ENCODE assay signal across 27 cellular contexts in genomic region chr19:39099341-39099740, GRCh38. TPM values are rescaled to one million over a fixed set of nuclear protein-coding genes. Genes with fewer than 3 reads are reported as not detected.
DNase-seq lines count a peak whose midpoint lies in the region; ATAC-seq and TF ChIP-seq lines count a peak whose summit lies in the region.
"Had no signal": no experiment of that assay in that cellular context is flagged by ENCODE, and none has a peak within 500 bp of the region (broad histone marks: within the 10 kb centered on the region; RNA-seq: fewer than 3 reads in every experiment).

No MANE protein-coding gene starts in this region.

- POLR2A ChIA-PET in WTC11 (lab: Charles Lee), result no interaction called here

- H3K4me1 Mint-ChIP-seq in WTC11, result no peaks in the 10 kb centered on the region

- H3K9me3 Mint-ChIP-seq in WTC11, result peaks cover 18% of the 10 kb centered on the region

- H3K27ac ChIP-seq in iPS-20b (ENCODE audit: low read length), result no peak overlapping the region
- H3K27ac ChIP-seq: 22Rv1, BLaER1, HL-60, Peyer's patch, SK-N-MC had no signal

- no peak overlapping the region for H3K27ac Mint-ChIP-seq in WTC11
- H3K27ac Mint-ChIP-seq: CD4-positive, CD25-positive, alpha-beta regulatory T cell had no signal

- no peaks in the 10 kb centered on the region for H3K4me1 ChIP-seq in iPS-20b (ENCODE audit: insufficient read depth, low read length)

- ATAC-seq in WTC11, result no peak
- ATAC-seq: HCT116, K562 had no signal

- H3K4me3 Mint-ChIP-seq in WTC11, result peak overlapping the region; percentile 66
- H3K4me3 Mint-ChIP-seq: CD4-positive, CD25-positive, alpha-beta regulatory T cell had no signal

- no peak for TF ChIP-seq CTCF in WTC11 (IDR thresholded peaks at IDR 0.05)

- no peaks in the 10 kb centered on the region for H3K36me3 ChIP-seq in iPS-20b (ENCODE audit: insufficient read depth, low read depth, low read length)
- H3K36me3 ChIP-seq: BLaER1, Peyer's patch had no signal

- H3K9ac ChIP-seq in iPS-20b (ENCODE audit: low read depth, low read length), result no peak overlapping the region
- H3K9ac ChIP-seq: BLaER1 had no signal

- CTCF ChIA-PET in WTC11 (lab: Charles Lee), result interaction anchor here (1.4 to 2.1 kb wide), 2 partner anchors 15 to 48 kb away, joined by 6 to 16 read pairs; partner anchors contain the start of gene ACP7

- H3K27me3 ChIP-seq in iPS-20b (ENCODE audit: insufficient read depth, low read length), result peaks cover 27% of the 10 kb centered on the region
- H3K27me3 ChIP-seq: BLaER1, Peyer's patch had no signal

- no peaks in the 10 kb centered on the region for H3K9me3 ChIP-seq in iPS-20b (ENCODE audit: insufficient read depth, low read depth, low read length)
- H3K9me3 ChIP-seq: Peyer's patch had no signal

- H3K27me3 Mint-ChIP-seq in WTC11 (ENCODE audit: low read depth), result peaks cover 55% of the 10 kb centered on the region

- DNase-seq in NCI-H2227 (lab: John Stamatoyannopoulos, UW; ENCODE audit: unreplicated experiment) (peak; percentile 80), NCI-H2227 treated with DMSO at 0.1 percent for 48 hours (lab: John Stamatoyannopoulos, UW) (no peak), WTC11 (ENCODE audit: low spot score) (no peak), SW 1271 (lab: John Stamatoyannopoulos, UW) (no peak), SHP77 treated with DMSO at 0.1 percent for 48 hours (lab: John Stamatoyannopoulos, UW) (no peak)
- DNase-seq in activated effector memory CD4-positive, alpha-beta T cell treated with Interleukin-2 at 50 U/mL for 16 hours, result no peak
- DNase-seq: CD4-positive, CD25-positive, alpha-beta regulatory T cell; DMS153; DND-41; Kasumi-1; NCI-H1092 treated with DMSO at 0.1 percent for 48 hours; NCI-H1436; NCI-H187; NCI-H2081 treated with DMSO at 0.1 percent for 48 hours; NCI-H510A; NCI-H69; Peyer's patch; SIG-M5 had no signal

- H3K36me3 Mint-ChIP-seq in WTC11, result peaks cover 5% of the 10 kb centered on the region
- H3K36me3 Mint-ChIP-seq: CD4-positive, CD25-positive, alpha-beta regulatory T cell had no signal

- H3K4me3 ChIP-seq in iPS-20b (ENCODE audit: low read length), result peak overlapping the region; percentile 59; the same call in 1 of the 2 replicates
- H3K4me3 ChIP-seq: BLaER1, K562, Peyer's patch, SK-N-MC had no signal

TF ChIP-seq in WTC11, 78 proteins besides CTCF, POLR2A, EP300 and RAD21:
- TF ChIP-seq NFYB (CRISPR knock-in tag; conservative IDR thresholded peaks at IDR 0.05; ENCODE audit: low read depth) (no peak), PRDM15 (CRISPR knock-in tag; IDR thresholded peaks at IDR 0.05) (no peak)
TF ChIP-seq in WTC11: peak in this region for 0.

RNA-seq across cellular contexts. Expression of gene ACP7, which starts 15.2 kb away (rescaled TPM):
- 0.09 to 0.11 TPM (median 0.11 TPM) in 3 replicates for total RNA-seq in WTC11 (2021)
- total RNA-seq: CD4-positive, CD25-positive, alpha-beta regulatory T cell; G401; H4; K562; Peyer's patch had no signal

RNA-seq across cellular contexts. Expression of gene PAK4, which starts 26.2 kb away (rescaled TPM):
- 69.8 to 77.7 TPM (median 73.9 TPM) in 3 replicates for total RNA-seq in WTC11 (2021)
